ENCODE assay signal across 36 cellular contexts in the genomic region with DNA sequence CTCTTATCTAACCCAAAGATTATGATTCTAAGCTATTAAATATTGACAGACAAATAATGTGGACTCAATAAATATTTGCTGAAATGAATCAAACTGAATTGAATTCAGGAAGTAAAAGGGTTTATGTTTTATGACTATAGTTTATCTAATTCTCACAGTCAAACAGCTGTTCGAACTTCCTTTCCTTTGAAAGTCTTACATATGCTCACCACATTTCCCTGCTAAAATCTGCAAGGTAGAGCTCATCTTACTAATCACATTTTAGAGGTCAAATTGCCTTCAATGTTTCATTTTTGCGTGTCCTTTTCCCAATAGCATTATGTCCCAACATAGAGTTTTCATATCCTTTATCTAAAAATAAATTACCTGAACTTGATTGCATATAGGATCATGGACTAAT.
"Had no signal": no experiment of that assay in that cellular context is flagged by ENCODE, and none has a peak within 500 bp of the region (broad histone marks: within the 10 kb centered on the region; RNA-seq: fewer than 3 reads in every experiment).

No MANE protein-coding gene starts in this region.

- H3K4me3 Mint-ChIP-seq: activated T-cell treated with anti-CD3 and anti-CD28 coated beads, Interleukin-2, amount 50 U/mL, for 72 hours; mesothelial cell of epicardium; naive thymus-derived CD4-positive, alpha-beta T cell; neural crest cell; stimulated activated memory B cell treated with anti-CD40 and anti-IgM and Interleukin-4, amounts not matched to agents 10 μg/mL and 1 μg/mL and 100 μg/mL, for 72 hours; stimulated activated naive CD8-positive, alpha-beta T cell treated with anti-CD3 and anti-CD28 coated beads, Interleukin-15, amount 100 ng/mL, for 72 hours; T-helper 1 cell treated with Interleukin-12 subunit alpha and Interleukin-12 subunit beta and Interleukin-4 antibody, amounts not matched to agents 30 μg/mL and 1 μg/mL, for 36 hours; type B pancreatic cell had no signal

- H3K4me1 Mint-ChIP-seq: mesothelial cell of epicardium; naive thymus-derived CD4-positive, alpha-beta T cell; neural crest cell; stimulated activated memory B cell treated with anti-CD40 and anti-IgM and Interleukin-4, amounts not matched to agents 10 μg/mL and 1 μg/mL and 100 μg/mL, for 72 hours; stimulated activated naive CD8-positive, alpha-beta T cell treated with anti-CD3 and anti-CD28 coated beads, Interleukin-15, amount 100 ng/mL, for 72 hours had no signal

- H3K4me2 ChIP-seq: smooth muscle cell had no signal

- H3K36me3 Mint-ChIP-seq: activated naive CD4-positive, alpha-beta T cell treated with anti-CD3 and anti-CD28 coated beads, Interleukin-2, amount 50 U/mL, for 72 hours; mesothelial cell of epicardium; naive thymus-derived CD4-positive, alpha-beta T cell; stimulated activated memory B cell treated with anti-CD40 and anti-IgM and Interleukin-4, amounts not matched to agents 10 μg/mL and 1 μg/mL and 100 μg/mL, for 72 hours; type B pancreatic cell had no signal

- H3K4me1 ChIP-seq: colonic mucosa, gastroesophageal sphincter, prostate gland, sigmoid colon, uterus had no signal

- H3K27ac ChIP-seq: body of pancreas, colonic mucosa, dorsolateral prefrontal cortex, gastroesophageal sphincter, pancreas, prostate gland, sigmoid colon, uterus, VCaP had no signal

- DNase-seq: activated CD4-positive, alpha-beta T cell treated with anti-CD3 and anti-CD28 coated beads for 4 hours; activated CD4-positive, alpha-beta T cell treated with anti-CD3 and anti-CD28 coated beads, Interleukin-2, amount 50 U/mL, for 4 hours; activated naive CD4-positive, alpha-beta T cell; activated T-cell treated with anti-CD3 and anti-CD28 coated beads for 4 hours; activated T-cell treated with anti-CD3 and anti-CD28 coated beads, Interleukin-2, amount 50 U/mL, for 72 hours; aorta; body of pancreas; cerebellar nuclear complex; colonic mucosa; dorsolateral prefrontal cortex; effector memory CD4-positive, alpha-beta T cell; erythroblast; hippocampal formation; left cardiac atrium; naive thymus-derived CD4-positive, alpha-beta T cell; nucleus accumbens; pancreas; retina; sigmoid colon; stimulated activated CD4-positive, alpha-beta T cell treated with anti-CD3 and anti-CD28 coated beads, Interleukin-1b, Interleukin-23, amount 100 ng/mL, for 48 hours; stimulated activated CD4-positive, alpha-beta T cell treated with anti-CD3 and anti-CD28 coated beads, Interleukin-4, amount 100 ng/mL, for 4 hours; stimulated activated CD8-positive, alpha-beta memory T cell treated with anti-CD3 and anti-CD28 coated beads, Interleukin-4, amount 100 ng/mL, for 48 hours; stimulated activated naive CD8-positive, alpha-beta T cell treated with anti-CD3 and anti-CD28 coated beads, Interleukin-15, amount 100 ng/mL, for 72 hours; substantia nigra; T1000; uterus had no signal

- H3K9me3 Mint-ChIP-seq: activated naive CD4-positive, alpha-beta T cell treated with anti-CD3 and anti-CD28 coated beads, Interleukin-2, amount 50 U/mL, for 72 hours; activated T-cell treated with anti-CD3 and anti-CD28 coated beads, Interleukin-2, amount 50 U/mL, for 72 hours; stimulated activated memory B cell treated with anti-CD40 and anti-IgM and Interleukin-4, amounts not matched to agents 10 μg/mL and 1 μg/mL and 100 μg/mL, for 72 hours; stimulated activated naive CD8-positive, alpha-beta T cell treated with anti-CD3 and anti-CD28 coated beads, Interleukin-15, amount 100 ng/mL, for 72 hours; T-helper 1 cell treated with Interleukin-12 subunit alpha and Interleukin-12 subunit beta and Interleukin-4 antibody, amounts not matched to agents 30 μg/mL and 1 μg/mL, for 36 hours; type B pancreatic cell had no signal

- H3K27ac Mint-ChIP-seq: activated naive CD4-positive, alpha-beta T cell treated with anti-CD3 and anti-CD28 coated beads, Interleukin-2, amount 50 U/mL, for 72 hours; activated T-cell treated with anti-CD3 and anti-CD28 coated beads, Interleukin-2, amount 50 U/mL, for 72 hours; mesothelial cell of epicardium; naive thymus-derived CD4-positive, alpha-beta T cell; stimulated activated memory B cell treated with anti-CD40 and anti-IgM and Interleukin-4, amounts not matched to agents 10 μg/mL and 1 μg/mL and 100 μg/mL, for 72 hours; stimulated activated naive CD8-positive, alpha-beta T cell treated with anti-CD3 and anti-CD28 coated beads, Interleukin-15, amount 100 ng/mL, for 72 hours; T-helper 1 cell treated with Interleukin-12 subunit alpha and Interleukin-12 subunit beta and Interleukin-4 antibody, amounts not matched to agents 30 μg/mL and 1 μg/mL, for 36 hours; type B pancreatic cell had no signal

- H3K4me3 ChIP-seq: body of pancreas, colonic mucosa, dorsolateral prefrontal cortex, gastroesophageal sphincter, pancreas, prostate gland, sigmoid colon, smooth muscle cell, uterus had no signal

- H3K36me3 ChIP-seq: colonic mucosa, gastroesophageal sphincter, pancreas, prostate gland, sigmoid colon, uterus had no signal

- H3K9me3 ChIP-seq: body of pancreas, colonic mucosa, gastroesophageal sphincter, pancreas, prostate gland, sigmoid colon, uterus had no signal

- ATAC-seq: activated naive CD4-positive, alpha-beta T cell treated with anti-CD3 and anti-CD28 coated beads, Interleukin-2, amount 50 U/mL, for 72 hours; activated T-cell treated with anti-CD3 and anti-CD28 coated beads, Interleukin-2, amount 50 U/mL, for 72 hours; body of pancreas; gastroesophageal sphincter; left cardiac atrium; naive thymus-derived CD4-positive, alpha-beta T cell; stimulated activated memory B cell treated with anti-CD40 and anti-IgM and Interleukin-4, amounts not matched to agents 10 μg/mL and 1 μg/mL and 100 μg/mL, for 72 hours; stimulated activated naive CD8-positive, alpha-beta T cell treated with anti-CD3 and anti-CD28 coated beads, Interleukin-15, amount 100 ng/mL, for 72 hours had no signal

- H3K27me3 ChIP-seq: body of pancreas, colonic mucosa, gastroesophageal sphincter, pancreas, sigmoid colon, uterus had no signal
